Comparison of ENCODE assay signal across 10 cellular contexts in the genomic region with DNA sequence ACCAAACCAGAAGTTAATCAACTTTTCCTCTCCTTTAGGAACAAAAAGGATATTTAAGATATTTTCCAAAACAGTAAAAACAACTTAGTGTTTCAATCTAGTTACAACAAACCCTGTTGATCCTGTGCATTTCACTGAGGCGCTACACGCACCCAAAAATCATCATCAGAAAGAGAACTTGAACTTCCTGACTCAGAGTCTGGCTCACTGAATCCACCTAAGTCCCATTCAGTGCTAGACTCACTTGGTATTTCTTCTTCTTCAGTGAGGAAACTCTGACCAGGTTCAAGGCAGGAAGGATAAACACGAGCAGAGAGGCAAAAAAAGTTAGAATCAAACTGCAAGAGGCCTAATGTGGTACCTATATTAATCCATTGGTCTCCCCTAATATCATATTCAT. TPM values are rescaled to one million over a fixed set of nuclear protein-coding genes. Genes with fewer than 3 reads are reported as not detected.
A peak's percentile ranks its signal among the peaks of the same experiment; 100 is the strongest.
DNase-seq lines count a peak whose midpoint lies in the region; ATAC-seq and TF ChIP-seq lines count a peak whose summit lies in the region.
"Had no signal": no experiment of that assay in that cellular context is flagged by ENCODE, and none has a peak within 500 bp of the region (broad histone marks: within the 10 kb centered on the region; RNA-seq: fewer than 3 reads in every experiment).

No MANE protein-coding gene starts in this region.

- H3K4me3 Mint-ChIP-seq in activated CD8-positive, alpha-beta memory T cell treated with anti-CD3 and anti-CD28 coated beads, Interleukin-2, amount 10 ng/mL, durations not matched to agents 7 days and 5 days = peak overlapping the region; percentile 94
- H3K4me3 Mint-ChIP-seq in effector memory CD8-positive, alpha-beta T cell = peak overlapping the region; percentile 96 to 97

- CTCF ChIA-PET in activated CD8-positive, alpha-beta memory T cell treated with anti-CD3 and anti-CD28 coated beads, Interleukin-2, amount 10 ng/mL, durations not matched to agents 7 days and 5 days (lab: Charles Lee) = no interaction called here
- CTCF ChIA-PET in PC-9 (lab: Charles Lee) = no interaction called here

- no peak overlapping the region for H2AFZ ChIP-seq in PC-9

- H3F3A ChIP-seq in PC-9 (ENCODE audit: insufficient read depth, low read depth) = no peaks in the 10 kb centered on the region

- H3K4me2 ChIP-seq in PC-9 = peak overlapping the region; percentile 48

- H3K36me3 Mint-ChIP-seq in activated CD8-positive, alpha-beta memory T cell treated with anti-CD3 and anti-CD28 coated beads, Interleukin-2, amount 10 ng/mL, durations not matched to agents 7 days and 5 days = peaks cover 16% of the 10 kb centered on the region
- H3K36me3 Mint-ChIP-seq in effector memory CD8-positive, alpha-beta T cell (ENCODE audit: insufficient read depth) = peaks cover 14% of the 10 kb centered on the region

- intact Hi-C loops in PC-9 (cut with micrococcal nuclease; ENCODE audit: unreplicated experiment) = no loop called here
- intact Hi-C loops in gastrocnemius medialis (cut with DNase I; ENCODE audit: low total_unique reads) = loop anchor here (5.0 kb wide), 1 partner anchor 182 kb away; a partner anchor contains a TSS

- no peaks in the 10 kb centered on the region for H3K9me3 ChIP-seq in PC-9 (ENCODE audit: insufficient read depth, low read depth)
- no peaks in the 10 kb centered on the region for H3K9me3 ChIP-seq in gastrocnemius medialis
- H3K9me3 ChIP-seq: Peyer's patch had no signal

- H3K36me3 ChIP-seq in PC-9 (ENCODE audit: low read depth) (no peaks in the 10 kb centered on the region), gastrocnemius medialis (no peaks in the 10 kb centered on the region)
- H3K36me3 ChIP-seq: Peyer's patch had no signal

- BruUV-seq in PC-9 (replicated peaks; lab: Mats Ljungman, UMichigan) = no TSS peak

- no peak overlapping the region for H3K27ac ChIP-seq in PC-9
- peak overlapping the region; percentile 13 to 52 (median 36) for H3K27ac ChIP-seq in gastrocnemius medialis
- H3K27ac ChIP-seq: C4-2B, Peyer's patch had no signal

- peaks cover 37% of the 10 kb centered on the region for H3K79me2 ChIP-seq in PC-9 (ENCODE audit: low read depth)

- H4K20me1 ChIP-seq in PC-9 (ENCODE audit: insufficient read depth) = no peaks in the 10 kb centered on the region

- no peak overlapping the region for H3K4me3 ChIP-seq in PC-9
- peak overlapping the region in 1 of 4 donors; percentile 29 for H3K4me3 ChIP-seq in gastrocnemius medialis

- peaks cover 35% of the 10 kb centered on the region for H3K4me1 Mint-ChIP-seq in activated CD8-positive, alpha-beta memory T cell treated with anti-CD3 and anti-CD28 coated beads, Interleukin-2, amount 10 ng/mL, durations not matched to agents 7 days and 5 days
- peaks cover 35 to 45% of the 10 kb centered on the region in 2 donors for H3K4me1 Mint-ChIP-seq in effector memory CD8-positive, alpha-beta T cell (ENCODE audit: low read depth in 2 of 2)

- no peaks in the 10 kb centered on the region for H3K27me3 ChIP-seq in PC-9 (ENCODE audit: insufficient read depth, low read depth)
- H3K27me3 ChIP-seq in gastrocnemius medialis = no peaks in the 10 kb centered on the region
- H3K27me3 ChIP-seq: Peyer's patch had no signal

- ATAC-seq in activated CD8-positive, alpha-beta memory T cell treated with anti-CD3 and anti-CD28 coated beads, Interleukin-2, amount 10 ng/mL, durations not matched to agents 7 days and 5 days = no peak
- no peak for ATAC-seq in effector memory CD8-positive, alpha-beta T cell (replicated peaks)
- ATAC-seq in gastrocnemius medialis = no peak
- ATAC-seq in GM18511 (IDR thresholded peaks at IDR 0.05; ENCODE audit: unreplicated experiment) = no peak

- peak overlapping the region; percentile 48 for H3K27ac Mint-ChIP-seq in activated CD8-positive, alpha-beta memory T cell treated with anti-CD3 and anti-CD28 coated beads, Interleukin-2, amount 10 ng/mL, durations not matched to agents 7 days and 5 days
- H3K27ac Mint-ChIP-seq in effector memory CD8-positive, alpha-beta T cell = peak overlapping the region in 1 of 2 donors; percentile 72

- in situ Hi-C loops in gastrocnemius medialis (cut with MboI; ENCODE audit: low sequenced_read_pairs in 4 of 4) = loop anchor here (5.0 to 10.0 kb wide), 5 partner anchors 54 to 134 kb away; a partner anchor contains a TSS

- POLR2A ChIA-PET in PC-9 (lab: Charles Lee; ENCODE audit: unreplicated experiment) = no interaction called here

- H3K9me2 ChIP-seq in PC-9 (ENCODE audit: insufficient read depth) = no peaks in the 10 kb centered on the region

- no peak for TF ChIP-seq CTCF in PC-9 (conservative IDR thresholded peaks at IDR 0.05)
- TF ChIP-seq CTCF in gastrocnemius medialis (IDR thresholded peaks at IDR 0.05 in 4 of 5, conservative IDR thresholded peaks at IDR 0.05 in 1 of 5) = no peak

- TF ChIP-seq POLR2A in gastrocnemius medialis (IDR thresholded peaks at IDR 0.05) = no peak

- DNase-seq in activated CD8-positive, alpha-beta memory T cell treated with anti-CD3 and anti-CD28 coated beads, Interleukin-2, amount 10 ng/mL, durations not matched to agents 7 days and 5 days = no peak
- DNase-seq in activated CD8-positive, alpha-beta memory T cell treated with anti-CD3 and anti-CD28 coated beads, Interleukin-2, amount 50 U/mL, for 4 hours = no peak
- DNase-seq in PC-9 (no peak), gastrocnemius medialis (no peak), foreskin melanocyte (no peak), HPDE6-E6E7 (ENCODE audit: extremely low spot score) (no peak)
- DNase-seq in effector memory CD8-positive, alpha-beta T cell = no peak
- DNase-seq: Peyer's patch had no signal

- no peaks in the 10 kb centered on the region for H3K27me3 Mint-ChIP-seq in activated CD8-positive, alpha-beta memory T cell treated with anti-CD3 and anti-CD28 coated beads, Interleukin-2, amount 10 ng/mL, durations not matched to agents 7 days and 5 days
- no peaks in the 10 kb centered on the region for H3K27me3 Mint-ChIP-seq in effector memory CD8-positive, alpha-beta T cell

- H3K4me1 ChIP-seq in PC-9 (replicated peaks; ENCODE audit: insufficient read depth) (peaks cover 6% of the 10 kb centered on the region), gastrocnemius medialis (peaks cover 52% of the 10 kb centered on the region in 2 donors)

- no peaks in the 10 kb centered on the region for H3K9me3 Mint-ChIP-seq in activated CD8-positive, alpha-beta memory T cell treated with anti-CD3 and anti-CD28 coated beads, Interleukin-2, amount 10 ng/mL, durations not matched to agents 7 days and 5 days (ENCODE audit: low read depth)
- no peaks in the 10 kb centered on the region for H3K9me3 Mint-ChIP-seq in effector memory CD8-positive, alpha-beta T cell

RNA-seq across cellular contexts. Expression of a gene that starts 2.2 kb away (rescaled TPM):
- total RNA-seq in activated CD8-positive, alpha-beta memory T cell treated with anti-CD3 and anti-CD28 coated beads, Interleukin-2, amount 10 ng/mL, durations not matched to agents 7 days and 5 days = 1 to 10 TPM; 5.7 to 7.2 TPM
- total RNA-seq in PC-9 (2021) (4.3 TPM in 2 replicates), gastrocnemius medialis (1 to 10 TPM; 3.7 to 6.1 (median 5.3) TPM)
